Comparison of ENCODE assay signal across 13 cellular contexts in the genomic region with DNA sequence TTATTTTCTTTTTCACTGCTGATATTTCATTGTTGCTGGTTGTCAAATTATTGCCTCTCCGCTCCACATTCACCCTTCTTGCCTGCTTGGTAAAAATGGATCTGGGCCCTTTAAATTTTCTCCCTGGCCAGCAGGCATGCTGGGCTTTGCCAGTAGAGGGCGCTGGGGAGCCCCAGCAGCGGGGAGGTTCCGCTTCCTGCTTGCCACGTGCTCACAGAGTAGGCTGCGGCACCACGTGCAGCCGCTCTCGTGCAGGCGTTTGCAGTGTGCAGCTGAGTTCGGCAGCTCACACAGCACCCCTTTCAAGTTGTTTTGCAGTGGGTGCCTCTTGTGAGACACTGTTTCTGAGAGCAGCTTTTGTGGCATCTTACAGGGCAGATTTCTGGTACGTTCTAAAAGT. TPM values are rescaled to one million over a fixed set of nuclear protein-coding genes. Genes with fewer than 3 reads are reported as not detected.
DNase-seq lines count a peak whose midpoint lies in the region; ATAC-seq, FAIRE-seq and TF ChIP-seq lines count a peak whose summit lies in the region.
"Had no signal": no experiment of that assay in that cellular context is flagged by ENCODE, and none has a peak within 500 bp of the region (broad histone marks: within the 10 kb centered on the region; RNA-seq: fewer than 3 reads in every experiment).

A gene with protein sequence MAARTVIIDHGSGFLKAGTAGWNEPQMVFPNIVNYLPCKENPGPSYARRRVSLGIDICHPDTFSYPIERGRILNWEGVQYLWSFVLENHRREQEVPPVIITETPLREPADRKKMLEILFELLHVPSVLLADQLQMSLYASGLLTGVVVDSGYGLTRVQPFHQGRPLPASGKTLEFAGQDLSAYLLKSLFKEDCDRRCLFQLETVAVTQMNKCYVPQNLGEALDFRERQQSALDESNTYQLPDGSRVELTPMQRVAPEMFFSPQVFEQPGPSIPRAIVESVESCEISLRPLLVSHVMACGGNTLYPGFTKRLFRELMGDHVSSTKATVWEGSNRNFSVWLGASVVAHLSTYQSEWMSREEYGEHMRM (plus strand): TSS at position 214 of the 400 bp plus-strand sequence. CDS start 67,676 bp downstream, outside the sequence.

- H2AFZ ChIP-seq in Loucy (ENCODE audit: low read length): no peak within 1 kb of the TSS

- H4K20me1 ChIP-seq in Loucy (ENCODE audit: insufficient read depth, low read length, poor library complexity, severe bottlenecking): no peaks in the 10 kb centered on the region

- DNase-seq in cardiac muscle cell (ENCODE audit: low read depth in 1 of 2, low spot score in 1 of 2): no peak
- no peak for DNase-seq in cardiac septum (ENCODE audit: low spot score)
- DNase-seq in bronchial epithelial cell (ENCODE audit: low read depth): no peak
- no peak for DNase-seq in NOMO-1 treated with DMSO at 0.1 percent for 48 hours (lab: John Stamatoyannopoulos, UW; ENCODE audit: unreplicated experiment)
- DNase-seq in GM12892 (ENCODE audit: insufficient read length): no peak
- DNase-seq: nephron progenitor cell; SJCRH30; stimulated activated CD4-positive, alpha-beta T cell treated with anti-CD3 and anti-CD28 coated beads, Interleukin-12 subunit alpha, Interleukin-12 subunit beta, amount 100 ng/mL, for 4 hours had no signal

- no peak within 1 kb of the TSS for H3K27ac ChIP-seq in cardiac muscle cell
- no peak within 1 kb of the TSS for H3K27ac ChIP-seq in subcutaneous abdominal adipose tissue (ENCODE audit: low read depth, low read length)
- H3K27ac ChIP-seq: esophagus muscularis mucosa, SJCRH30 had no signal

- TF ChIP-seq CTCF in cardiac muscle cell (IDR thresholded peaks at IDR 0.05; ENCODE audit: low read depth, low read length) (peak; percentile 8), Loucy (conservative IDR thresholded peaks at IDR 0.05; ENCODE audit: low read length) (peak; percentile 47), bronchial epithelial cell (IDR thresholded peaks at IDR 0.05; ENCODE audit: insufficient read depth, low read length, severe bottlenecking) (peak; percentile 2)

- FAIRE-seq in bronchial epithelial cell (lab: Jason Lieb, UNC) (no peak), GM12892 (lab: Jason Lieb, UNC) (no peak)

- H3F3A ChIP-seq in Loucy (ENCODE audit: low read depth): no peaks in the 10 kb centered on the region

- intact Hi-C loops in cardiac septum (cut with DNase I): no loop called here

- no peak for TF ChIP-seq POLR2A in GM12892 (IDR thresholded peaks at IDR 0.05; ENCODE audit: low read depth, low read length)

- H3K4me1 ChIP-seq in cardiac muscle cell (ENCODE audit: low read depth): no peaks in the 10 kb centered on the region
- H3K4me1 ChIP-seq in Loucy (ENCODE audit: insufficient read depth, low read length, poor library complexity, severe bottlenecking): no peaks in the 10 kb centered on the region
- no peaks in the 10 kb centered on the region for H3K4me1 ChIP-seq in subcutaneous abdominal adipose tissue (ENCODE audit: control insufficient read depth in 5 of 5, insufficient read depth in 5 of 5, low read length in 5 of 5)
- H3K4me1 ChIP-seq: esophagus muscularis mucosa, SJCRH30 had no signal

- no peaks in the 10 kb centered on the region for H3K27me3 ChIP-seq in cardiac muscle cell
- no peaks in the 10 kb centered on the region for H3K27me3 ChIP-seq in Loucy (ENCODE audit: insufficient read depth, low read length, poor library complexity, severe bottlenecking)
- no peaks in the 10 kb centered on the region for H3K27me3 ChIP-seq in bronchial epithelial cell (ENCODE audit: control insufficient read depth, insufficient read depth, low read length)
- peaks cover 0 to 2% (median 0%) of the 10 kb centered on the region in 5 donors for H3K27me3 ChIP-seq in subcutaneous abdominal adipose tissue (ENCODE audit: control insufficient read depth in 5 of 5, insufficient read depth in 4 of 5, low read length in 5 of 5)
- H3K27me3 ChIP-seq: SJCRH30 had no signal

- ATAC-seq in HG02642 (IDR thresholded peaks at IDR 0.05; ENCODE audit: poor library complexity, unreplicated experiment): no peak
- ATAC-seq: stimulated activated effector memory CD8-positive, alpha-beta T cell treated with anti-CD3 and anti-CD28 coated beads, Interleukin-12 subunit alpha, Interleukin-12 subunit beta, amount 100 ng/mL, for 72 hours had no signal

- no peak within 1 kb of the TSS for H3K9ac ChIP-seq in Loucy (ENCODE audit: low read depth, low read length, poor library complexity, severe bottlenecking)
- no peak within 1 kb of the TSS for H3K9ac ChIP-seq in subcutaneous abdominal adipose tissue (ENCODE audit: low read length in 5 of 5)

- no peaks in the 10 kb centered on the region for H3K79me2 ChIP-seq in Loucy (ENCODE audit: insufficient read depth, low read length)

- no peaks in the 10 kb centered on the region for H3K9me2 ChIP-seq in Loucy (replicated peaks; ENCODE audit: low read depth, low read length)

- H3K4me2 ChIP-seq in Loucy (ENCODE audit: low read depth, low read length, poor library complexity, severe bottlenecking): no peak within 1 kb of the TSS

- H3K4me3 ChIP-seq in cardiac muscle cell (no peak within 1 kb of the TSS), Loucy (ENCODE audit: low read length, poor library complexity, severe bottlenecking) (no peak within 1 kb of the TSS), bronchial epithelial cell (ENCODE audit: low read depth, low read length) (no peak within 1 kb of the TSS), subcutaneous abdominal adipose tissue (ENCODE audit: low read depth in 1 of 5, low read length in 5 of 5) (peak within 1 kb of the TSS in 3 of 5 donors; percentile 10 to 45 (median 32))
- H3K4me3 ChIP-seq: esophagus muscularis mucosa, SJCRH30 had no signal

- H3K36me3 ChIP-seq in cardiac muscle cell: no peaks in the 10 kb centered on the region
- H3K36me3 ChIP-seq in Loucy (ENCODE audit: insufficient read depth, low read length): no peaks in the 10 kb centered on the region
- no peaks in the 10 kb centered on the region for H3K36me3 ChIP-seq in bronchial epithelial cell (ENCODE audit: control insufficient read depth, insufficient read depth, low read length)
- no peaks in the 10 kb centered on the region for H3K36me3 ChIP-seq in subcutaneous abdominal adipose tissue (ENCODE audit: control insufficient read depth in 5 of 5, insufficient read depth in 5 of 5, low read length in 5 of 5)
- H3K36me3 ChIP-seq: esophagus muscularis mucosa, SJCRH30 had no signal

- no peaks in the 10 kb centered on the region for H3K9me3 ChIP-seq in cardiac muscle cell (ENCODE audit: low read depth)
- H3K9me3 ChIP-seq in Loucy (ENCODE audit: insufficient read depth, low read depth, low read length): peaks cover 17% of the 10 kb centered on the region; the same call in 1 of the 2 replicates
- H3K9me3 ChIP-seq in subcutaneous abdominal adipose tissue (ENCODE audit: control insufficient read depth in 5 of 5, low read length in 5 of 5): peaks cover 24 to 55% (median 55%) of the 10 kb centered on the region in 5 donors

RNA-seq across cellular contexts. Expression of the gene that starts here (rescaled TPM):
- 0.28 TPM in 1 of 2 replicates, not detected in the other for total RNA-seq in cardiac muscle cell
- polyA plus RNA-seq in cardiac muscle cell: not detected in 2 replicates
- total RNA-seq in cardiac septum: not detected
- not detected in 2 replicates for total RNA-seq in bronchial epithelial cell
- polyA plus RNA-seq in GM12892 (2012; ENCODE audit: missing spikeins): not detected
- total RNA-seq: esophagus muscularis mucosa had no signal

Comparison
In these comparisons a context has a peak if more than half of its experiments do, and no peak if none do; other contexts are left out.
1. H3K4me3 ChIP-seq: peak in subcutaneous abdominal adipose tissue (3 of 5); none in cardiac muscle cell (single experiment), Loucy (single experiment) and bronchial epithelial cell (single experiment).
2. Peak in every context shown above with its lines, with median percentiles within 50 percentile points of each other: CTCF ChIP-seq.